ENCODE assay signal across 16 cellular contexts in the genomic region with DNA sequence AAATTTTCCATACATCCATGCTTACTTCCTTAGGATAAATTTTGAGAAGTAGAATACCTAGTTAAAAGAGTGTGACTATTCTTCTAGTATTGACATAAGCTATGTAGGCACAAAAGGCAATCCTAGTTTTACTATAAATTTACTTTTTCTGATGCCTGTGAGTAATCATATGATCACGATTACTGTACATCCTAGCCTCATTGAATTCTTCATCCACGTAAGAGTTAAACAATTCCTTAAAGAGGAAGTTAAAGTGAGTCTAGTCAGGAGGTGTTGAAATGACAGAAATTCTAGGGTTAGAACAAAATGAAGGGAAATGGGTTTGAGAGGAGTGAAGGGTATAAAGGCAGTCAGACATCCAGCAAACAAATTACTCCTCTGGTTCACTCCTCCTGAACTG. TPM values are rescaled to one million over a fixed set of nuclear protein-coding genes. Genes with fewer than 3 reads are reported as not detected.
DNase-seq lines count a peak whose midpoint lies in the region; TF ChIP-seq lines count a peak whose summit lies in the region.
"Had no signal": no experiment of that assay in that cellular context is flagged by ENCODE, and none has a peak within 500 bp of the region (broad histone marks: within the 10 kb centered on the region; RNA-seq: fewer than 3 reads in every experiment).

A gene (plus strand): TSS at position 373 of the 400 bp plus-strand sequence. CDS start 48 bp downstream, outside the sequence.

- DNase-seq in HT1080 (ENCODE audit: low read depth) (peak; percentile 48), NOMO-1 treated with dmso at 0.1 percent for 144 hours (lab: John Stamatoyannopoulos, UW; ENCODE audit: unreplicated experiment) (peak; percentile 78), SKM-1 treated with dmso at 0.1 percent for 144 hours (lab: John Stamatoyannopoulos, UW; ENCODE audit: unreplicated experiment) (peak; percentile 88), BE2C (no peak), cardiac septum (ENCODE audit: low spot score) (no peak), COLO668 (lab: John Stamatoyannopoulos, UW; ENCODE audit: unreplicated experiment) (no peak), activated T-cell treated with anti-CD3 and anti-CD28 coated beads for 4 hours (no peak)
- DNase-seq: NCI-H1092 treated with DMSO at 0.1 percent for 48 hours, NCI-H187, NCI-H2171 treated with DMSO at 0.1 percent for 48 hours, NCI-H510A, PC-9, SHP77, T-helper 9 cell had no signal

- H3K27me3 ChIP-seq in BE2C, result no peaks in the 10 kb centered on the region; the same call in 1 of the 2 replicates

- H3K9me3 ChIP-seq in BE2C, result no peaks in the 10 kb centered on the region

- no peaks in the 10 kb centered on the region for H3K36me3 ChIP-seq in BE2C

- intact Hi-C loops in cardiac septum (cut with DNase I), result no loop called here

- H3K4me3 ChIP-seq in BE2C (ENCODE audit: low read depth, low read length), result no peak within 1 kb of the TSS
- H3K4me3 ChIP-seq: PC-9 had no signal

- no peak for TF ChIP-seq CTCF in BE2C (IDR thresholded peaks at IDR 0.05; ENCODE audit: low read depth, low read length)

- H3K4me1 ChIP-seq in BE2C, result no peaks in the 10 kb centered on the region

RNA-seq across cellular contexts. Expression of the gene that starts here (rescaled TPM):
- total RNA-seq in HT1080 (2014; rRNA removed; shearing (Covaris generic)), result 0.30 TPM in 1 of 2 replicates, not detected in the other
- polyA plus RNA-seq in HT1080 (2015; cell fraction: cytosol; rRNA removed), result not detected in 2 replicates
- not detected in 2 replicates for polyA plus RNA-seq in HT1080 (2015; cell fraction: nucleus; rRNA removed)
- not detected for polyA plus RNA-seq in BE2C (2012; ENCODE audit: insufficient read depth, insufficient read length, low read depth)
- not detected for total RNA-seq in cardiac septum
- total RNA-seq: PC-9 had no signal
- polyA plus RNA-seq: BJ, IgD-negative memory B cell had no signal

Comparison
In these comparisons a context has a peak if more than half of its experiments do, and no peak if none do; other contexts are left out.
1. Peak in DNase-seq in HT1080; RNA of the gene not detected or under 1 TPM.
2. DNase-seq: peak in NOMO-1 treated with dmso at 0.1 percent for 144 hours (single experiment) and SKM-1 treated with dmso at 0.1 percent for 144 hours (single experiment); none in BE2C (single experiment), cardiac septum (single experiment), COLO668 (single experiment) and activated T-cell treated with anti-CD3 and anti-CD28 coated beads for 4 hours (single experiment).